In the genomic region with DNA sequence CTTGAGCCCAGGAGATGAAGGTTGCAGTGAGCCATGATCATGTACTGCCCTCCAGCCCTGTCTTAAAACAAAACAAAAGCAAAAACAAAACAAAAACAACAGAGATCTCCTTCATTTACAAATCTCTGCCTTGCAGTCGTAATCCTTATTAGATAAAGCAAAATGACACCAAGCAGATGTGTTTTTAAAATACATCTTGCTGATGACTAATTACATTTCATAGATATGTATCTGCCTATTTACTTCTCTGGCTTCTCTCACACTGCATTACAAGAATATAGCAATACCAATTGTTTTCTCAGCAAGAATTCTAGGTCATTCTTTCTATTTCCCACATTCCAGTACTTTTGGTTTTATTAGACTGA, we compare ENCODE assay signal across 9 cellular contexts. TPM values are rescaled to one million over a fixed set of nuclear protein-coding genes. Genes with fewer than 3 reads are reported as not detected.
DNase-seq lines count a peak whose midpoint lies in the region; ATAC-seq, FAIRE-seq and TF ChIP-seq lines count a peak whose summit lies in the region.
"Had no signal": no experiment of that assay in that cellular context is flagged by ENCODE, and none has a peak within 500 bp of the region (broad histone marks: within the 10 kb centered on the region; RNA-seq: fewer than 3 reads in every experiment).

No MANE protein-coding gene starts in this region.

- H3K4me3 ChIP-seq in CD8-positive, alpha-beta memory T cell (ENCODE audit: low read length), result peak overlapping the region; percentile 7
- peak overlapping the region; percentile 50 for H3K4me3 ChIP-seq in SK-N-MC
- H3K4me3 ChIP-seq in endothelial cell of umbilical vein (replicated peaks in 1 of 3; ENCODE audit: insufficient read depth in 1 of 3, low read depth in 1 of 3, low read length in 3 of 3), result peak overlapping the region in 1 of 3 experiments; percentile 49

- H3K27ac ChIP-seq in CD8-positive, alpha-beta memory T cell (ENCODE audit: low read depth, low read length), result peak overlapping the region; percentile 32
- peak overlapping the region; percentile 98 for H3K27ac ChIP-seq in SK-N-MC
- peak overlapping the region; percentile 99 for H3K27ac ChIP-seq in endothelial cell of umbilical vein (ENCODE audit: insufficient read depth, low read depth, low read length)

- H4K20me1 ChIP-seq in endothelial cell of umbilical vein (replicated peaks; ENCODE audit: control insufficient read depth, extremely low read depth, insufficient read depth, low read length), result peaks cover 3% of the 10 kb centered on the region

- H3K36me3 ChIP-seq in CD8-positive, alpha-beta memory T cell (ENCODE audit: insufficient read depth, low read length), result no peaks in the 10 kb centered on the region
- H3K36me3 ChIP-seq in SK-N-MC (ENCODE audit: insufficient read depth, low read length), result peaks cover 18% of the 10 kb centered on the region
- H3K36me3 ChIP-seq in endothelial cell of umbilical vein (ENCODE audit: control insufficient read depth in 2 of 2, extremely low read depth in 1 of 2, insufficient read depth in 2 of 2, low read length in 2 of 2), result no peaks in the 10 kb centered on the region

- H3K9me3 ChIP-seq in CD8-positive, alpha-beta memory T cell (ENCODE audit: low read length), result no peaks in the 10 kb centered on the region
- no peaks in the 10 kb centered on the region for H3K9me3 ChIP-seq in SK-N-MC (ENCODE audit: low read depth, low read length)
- H3K9me3 ChIP-seq in endothelial cell of umbilical vein (replicated peaks; ENCODE audit: control insufficient read depth, insufficient read depth, low read length), result no peaks in the 10 kb centered on the region

- peaks cover 0 to 1% of the 10 kb centered on the region in 2 donors for H3K27me3 Mint-ChIP-seq in CD8-positive, alpha-beta memory T cell
- no peaks in the 10 kb centered on the region for H3K27me3 Mint-ChIP-seq in progenitor cell of endocrine pancreas

- peak overlapping the region in 5 of 7 donors; percentile 43 to 58 (median 53) for H3K4me3 Mint-ChIP-seq in CD8-positive, alpha-beta memory T cell
- H3K4me3 Mint-ChIP-seq in progenitor cell of endocrine pancreas (ENCODE audit: low read depth), result no peak overlapping the region

- H3K27ac Mint-ChIP-seq in CD8-positive, alpha-beta memory T cell, result peak overlapping the region; percentile 74 to 99 (median 91)
- H3K27ac Mint-ChIP-seq in progenitor cell of endocrine pancreas, result peak overlapping the region; percentile 87

- H3K9me3 Mint-ChIP-seq in CD8-positive, alpha-beta memory T cell, result no peaks in the 10 kb centered on the region
- H3K9me3 Mint-ChIP-seq in progenitor cell of endocrine pancreas (ENCODE audit: low read depth), result no peaks in the 10 kb centered on the region

- intact Hi-C loops in endothelial cell of umbilical vein (cut with micrococcal nuclease), result loop anchor here (1.0 to 5.0 kb wide), 5 partner anchors 11 to 156 kb away; no protein-coding TSS in a partner anchor

- no peak overlapping the region for H2AFZ ChIP-seq in endothelial cell of umbilical vein (ENCODE audit: low read depth, low read length)

- no peak for TF ChIP-seq CTCF in endothelial cell of umbilical vein (IDR thresholded peaks at IDR 0.05; ENCODE audit: extremely low read depth in 1 of 2, insufficient read depth in 1 of 2, low read depth in 1 of 2, low read length in 2 of 2)
- TF ChIP-seq CTCF in progenitor cell of endocrine pancreas (IDR thresholded peaks at IDR 0.05; ENCODE audit: unreplicated experiment), result no peak

- FAIRE-seq in endothelial cell of umbilical vein (lab: Jason Lieb, UNC), result no peak
- FAIRE-seq: TTC549 had no signal

- dilution Hi-C loops in endothelial cell of umbilical vein (cut with MboI; ENCODE audit: extremely low pct_ligation_motif_present, low sequenced_read_pairs), result no loop called here

- H3K9me1 ChIP-seq in endothelial cell of umbilical vein (replicated peaks; ENCODE audit: control insufficient read depth, extremely low read depth, insufficient read depth, low read length), result no peaks in the 10 kb centered on the region

- peaks cover 0 to 32% (median 0%) of the 10 kb centered on the region in 3 donors for H3K36me3 Mint-ChIP-seq in CD8-positive, alpha-beta memory T cell
- H3K36me3 Mint-ChIP-seq in progenitor cell of endocrine pancreas (ENCODE audit: insufficient read depth), result peaks cover 6% of the 10 kb centered on the region

- TF ChIP-seq POLR2A in endothelial cell of umbilical vein (IDR thresholded peaks at IDR 0.05; ENCODE audit: low read depth, low read length), result no peak

- H3K4me1 Mint-ChIP-seq in CD8-positive, alpha-beta memory T cell, result peaks cover 75 to 93% (median 89%) of the 10 kb centered on the region in 3 donors
- peaks cover 38% of the 10 kb centered on the region for H3K4me1 Mint-ChIP-seq in progenitor cell of endocrine pancreas (ENCODE audit: low read depth)

- H3K79me2 ChIP-seq in endothelial cell of umbilical vein (ENCODE audit: control insufficient read depth, insufficient read depth, low read length), result peaks cover 93% of the 10 kb centered on the region

- POLR2A ChIA-PET in CD8-positive, alpha-beta memory T cell (lab: Charles Lee), result no interaction called here
- POLR2A ChIA-PET in endothelial cell of umbilical vein (lab: Charles Lee), result no interaction called here

- no TSS peak for BruUV-seq in endothelial cell of umbilical vein (replicated peaks; lab: Mats Ljungman, UMichigan)

- H3K4me1 ChIP-seq in CD8-positive, alpha-beta memory T cell (ENCODE audit: insufficient read depth, low read length), result peaks cover 81% of the 10 kb centered on the region
- H3K4me1 ChIP-seq in endothelial cell of umbilical vein (ENCODE audit: control insufficient read depth, extremely low read depth, insufficient read depth, low read length), result peaks cover 68% of the 10 kb centered on the region

- CTCF ChIA-PET in CD8-positive, alpha-beta memory T cell (lab: Charles Lee), result interaction anchor here (2.3 to 5.1 kb wide), 2 partner anchors 10 to 23 kb away, joined by 7 to 55 read pairs; a partner anchor contains a TSS
- CTCF ChIA-PET in endothelial cell of umbilical vein (lab: Charles Lee), result interaction anchor here (0.6 to 7.0 kb wide), 4 partner anchors 11 to 77 kb away, joined by 3 to 41 read pairs (median 20); a partner anchor contains a TSS

- no peaks in the 10 kb centered on the region for H3K27me3 ChIP-seq in CD8-positive, alpha-beta memory T cell (ENCODE audit: insufficient read depth, low read length, poor library complexity, severe bottlenecking)
- H3K27me3 ChIP-seq in endothelial cell of umbilical vein (ENCODE audit: control insufficient read depth in 2 of 2, insufficient read depth in 2 of 2, low read length in 2 of 2), result no peaks in the 10 kb centered on the region

- peak overlapping the region; percentile 98 for H3K4me2 ChIP-seq in endothelial cell of umbilical vein (ENCODE audit: insufficient read depth, low read length)

- DNase-seq in CD8-positive, alpha-beta memory T cell, result no peak
- DNase-seq in SK-N-MC (ENCODE audit: low read depth, low spot score), result no peak
- no peak for DNase-seq in endothelial cell of umbilical vein (ENCODE audit: low read depth, low spot score)
- no peak for DNase-seq in progenitor cell of endocrine pancreas (ENCODE audit: low spot score, unreplicated experiment)
- no peak for DNase-seq in RKO (ENCODE audit: low spot score)

- ATAC-seq in GM18502 (IDR thresholded peaks at IDR 0.05; ENCODE audit: poor library complexity, unreplicated experiment) (no peak), HG02973 (IDR thresholded peaks at IDR 0.05; ENCODE audit: unreplicated experiment) (no peak), GM19324 (IDR thresholded peaks at IDR 0.05; ENCODE audit: low FRiP score, unreplicated experiment) (no peak)

- peak overlapping the region; percentile 74 for H3K9ac ChIP-seq in SK-N-MC (ENCODE audit: insufficient read length)
- peak overlapping the region; percentile 91 for H3K9ac ChIP-seq in endothelial cell of umbilical vein (replicated peaks; ENCODE audit: extremely low read depth, insufficient read depth, low read length)

TF ChIP-seq in endothelial cell of umbilical vein, 7 proteins besides CTCF, POLR2A, EP300 and RAD21 (continues in another document):
- TF ChIP-seq MYC (IDR thresholded peaks at IDR 0.05; ENCODE audit: low read depth, low read length) (no peak), POLR2AphosphoS5 (IDR thresholded peaks at IDR 0.05; ENCODE audit: insufficient read depth, low read depth, low read length) (no peak), JUN (IDR thresholded peaks at IDR 0.05; ENCODE audit: borderline replicate concordance, insufficient read depth, insufficient read length, low read depth) (no peak), FOS (IDR thresholded peaks at IDR 0.05; ENCODE audit: borderline replicate concordance, insufficient read depth, low read length) (peak; percentile 32), EZH2 (IDR thresholded peaks at IDR 0.05; ENCODE audit: borderline replicate concordance, low read depth, low read length, severe bottlenecking) (no peak), GATA2 (IDR thresholded peaks at IDR 0.05; ENCODE audit: insufficient read depth, insufficient read length, low read depth, low read length) (peak; percentile 51)

RNA-seq across cellular contexts. Expression of a gene that starts 22.8 kb away (rescaled TPM):
- total RNA-seq in CD8-positive, alpha-beta memory T cell, result 10 to 100 TPM; 58.0 to 63.0 TPM
- 47.7 TPM for polyA plus RNA-seq in CD8-positive, alpha-beta memory T cell
- total RNA-seq in endothelial cell of umbilical vein, result 59.5 and 66.2 TPM in 2 replicates
- polyA plus RNA-seq in endothelial cell of umbilical vein, result 57.1 and 63.1 TPM in 2 replicates
- 67.6 and 71.3 TPM in 2 replicates for polyA plus RNA-seq in endothelial cell of umbilical vein (2011; cell fraction: cytosol; rRNA removed)
- 89.9 and 99.1 TPM in 2 replicates for polyA plus RNA-seq in endothelial cell of umbilical vein (2011; cell fraction: nucleus; rRNA removed)
- polyA plus RNA-seq in endothelial cell of umbilical vein (2012), result 63.3 and 69.1 TPM in 2 replicates
- polyA minus RNA-seq in endothelial cell of umbilical vein, result 92.6 and 103 TPM in 2 replicates
- polyA minus RNA-seq in endothelial cell of umbilical vein (2011; cell fraction: cytosol; rRNA and poly(A)+ RNA removed), result 74.1 TPM
- 76.5 and 104 TPM in 2 replicates for polyA minus RNA-seq in endothelial cell of umbilical vein (2011; cell fraction: nucleus; rRNA and poly(A)+ RNA removed)
- total RNA-seq in progenitor cell of endocrine pancreas, result 58.7 and 59.1 TPM in 2 replicates

RNA-seq across cellular contexts. Expression of a gene that starts 29.2 kb away (rescaled TPM):
- total RNA-seq in CD8-positive, alpha-beta memory T cell, result 100 to 1,000 TPM; 203 to 216 TPM
- polyA plus RNA-seq in CD8-positive, alpha-beta memory T cell, result 58.3 TPM
- total RNA-seq in endothelial cell of umbilical vein (316 and 322 TPM in 2 replicates), progenitor cell of endocrine pancreas (334 and 339 TPM in 2 replicates)
- polyA plus RNA-seq in endothelial cell of umbilical vein, result 28.0 and 57.5 TPM in 2 replicates
- 143 and 159 TPM in 2 replicates for polyA plus RNA-seq in endothelial cell of umbilical vein (2011; cell fraction: cytosol; rRNA removed)
- polyA plus RNA-seq in endothelial cell of umbilical vein (2011; cell fraction: nucleus; rRNA removed), result 136 and 204 TPM in 2 replicates
- polyA plus RNA-seq in endothelial cell of umbilical vein (2012), result 422 and 615 TPM in 2 replicates
- 35.6 and 37.0 TPM in 2 replicates for polyA minus RNA-seq in endothelial cell of umbilical vein
- polyA minus RNA-seq in endothelial cell of umbilical vein (2011; cell fraction: cytosol; rRNA and poly(A)+ RNA removed), result 18.1 TPM
- 70.6 and 119 TPM in 2 replicates for polyA minus RNA-seq in endothelial cell of umbilical vein (2011; cell fraction: nucleus; rRNA and poly(A)+ RNA removed)

Comparison
In these comparisons a context has a peak if more than half of its experiments do, and no peak if none do; other contexts are left out.
1. H3K27ac ChIP-seq: peak in every context shown above with its lines; median percentile 99 in endothelial cell of umbilical vein; 98 in SK-N-MC; 32 in CD8-positive, alpha-beta memory T cell.